11 cellular contexts compared by ENCODE assay signal in the genomic region with DNA sequence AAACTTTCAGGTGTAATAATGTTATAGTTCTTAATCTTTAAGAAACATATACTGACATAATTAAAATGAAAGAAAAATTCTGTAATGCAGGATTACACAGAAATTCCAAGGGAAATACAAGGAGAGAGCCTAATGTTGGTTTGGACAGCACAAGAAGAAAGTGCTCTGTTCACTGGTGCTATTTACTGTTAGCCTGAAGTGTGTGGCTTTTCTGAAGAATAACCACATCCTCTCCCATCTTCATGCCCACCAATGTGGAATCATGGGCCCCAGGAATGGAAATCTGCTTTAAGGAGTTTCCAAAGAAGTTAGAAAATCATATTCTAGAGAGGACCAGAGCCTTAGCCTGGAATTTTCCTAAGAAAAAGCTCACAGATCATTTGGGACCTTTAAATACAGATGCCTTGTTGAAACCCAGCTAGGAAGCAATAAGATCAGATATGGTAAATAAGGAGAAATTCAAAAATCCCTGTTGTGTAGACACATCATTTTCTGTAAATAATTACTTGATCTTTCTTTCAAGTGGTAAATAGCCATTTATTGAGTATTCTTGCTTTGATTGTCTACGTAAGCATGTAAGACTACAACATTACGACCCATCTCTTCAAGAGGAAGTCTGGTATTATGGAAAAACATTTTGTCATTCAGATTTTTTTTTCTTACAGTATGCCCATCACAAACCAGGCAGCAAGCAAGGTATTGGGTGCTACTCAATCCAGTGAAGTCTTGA.
"Had no signal": no experiment of that assay in that cellular context is flagged by ENCODE, and none has a peak within 500 bp of the region (broad histone marks: within the 10 kb centered on the region; RNA-seq: fewer than 3 reads in every experiment).

No MANE protein-coding gene starts in this region.

- ATAC-seq: esophagus mucosa, right cardiac atrium had no signal

- H3K36me3 Mint-ChIP-seq: type B pancreatic cell had no signal

- H3K27me3 Mint-ChIP-seq: naive B cell, progenitor cell of endocrine pancreas, type B pancreatic cell had no signal

- H3K27ac Mint-ChIP-seq: progenitor cell of endocrine pancreas, type B pancreatic cell had no signal

- H3K9me3 Mint-ChIP-seq: naive B cell, type B pancreatic cell had no signal

- DNase-seq: activated CD4-positive, alpha-beta T cell treated with anti-CD3 and anti-CD28 coated beads for 4 hours; dorsolateral prefrontal cortex; naive B cell; nucleus accumbens; right cardiac atrium; SIG-M5; small intestine; T-helper 9 cell had no signal

- H3K4me3 Mint-ChIP-seq: naive B cell, type B pancreatic cell had no signal
